21 cellular contexts compared by ENCODE assay signal in genomic region chr4:729336-730315, GRCh38. TPM values are rescaled to one million over a fixed set of nuclear protein-coding genes. Genes with fewer than 3 reads are reported as not detected.
"Had no signal": no experiment of that assay in that cellular context is flagged by ENCODE, and none has a peak within 500 bp of the region (broad histone marks: within the 10 kb centered on the region; RNA-seq: fewer than 3 reads in every experiment).

No MANE protein-coding gene starts in this region.

- H3K9me3 ChIP-seq: breast epithelium, esophagus muscularis mucosa, gastroesophageal sphincter, heart right ventricle, left ventricle myocardium inferior, mucosa of descending colon, right lobe of liver, spleen had no signal

- H3K27me3 ChIP-seq: breast epithelium, esophagus muscularis mucosa, gastroesophageal sphincter, heart right ventricle, right lobe of liver, spleen had no signal

- H3K4me3 ChIP-seq: breast epithelium, coronary artery, esophagus muscularis mucosa, gastroesophageal sphincter, heart right ventricle, left ventricle myocardium inferior, mucosa of descending colon, right lobe of liver, spleen had no signal

- H3K4me1 ChIP-seq: breast epithelium, right lobe of liver had no signal

- ATAC-seq: activated naive CD8-positive, alpha-beta T cell treated with anti-CD3 and anti-CD28 coated beads, Interleukin-2, amount 50 U/mL, for 24 hours; gastroesophageal sphincter; mucosa of descending colon; naive thymus-derived CD8-positive, alpha-beta T cell; right lobe of liver; stimulated activated memory B cell treated with anti-CD40 and anti-IgM and Interleukin-4, amounts not matched to agents 10 μg/mL and 1 μg/mL and 100 μg/mL, for 72 hours had no signal

- H3K27ac ChIP-seq: breast epithelium, coronary artery, esophagus muscularis mucosa, gastroesophageal sphincter, heart right ventricle, left ventricle myocardium inferior, right lobe of liver, spleen, WERI-Rb-1 had no signal

- H3K27ac Mint-ChIP-seq: activated naive CD8-positive, alpha-beta T cell treated with anti-CD3 and anti-CD28 coated beads, Interleukin-2, amount 50 U/mL, for 24 hours; activated T-helper 1 cell treated with anti-CD3 and anti-CD28 coated beads, Interleukin-12 subunit alpha, Interleukin-12 subunit beta, Interleukin-2, Interleukin-4 antibody, amounts not matched to agents 30 ng/mL and 10 ng/mL and 1 ng/mL, durations not matched to agents 14 hours and 24 hours and 36 hours; stimulated activated memory B cell treated with anti-CD40 and anti-IgM and Interleukin-4, amounts not matched to agents 10 μg/mL and 1 μg/mL and 100 μg/mL, for 72 hours had no signal

- H3K9me3 Mint-ChIP-seq: activated naive CD8-positive, alpha-beta T cell treated with anti-CD3 and anti-CD28 coated beads, Interleukin-2, amount 50 U/mL, for 24 hours; activated T-helper 1 cell treated with anti-CD3 and anti-CD28 coated beads, Interleukin-12 subunit alpha, Interleukin-12 subunit beta, Interleukin-2, Interleukin-4 antibody, amounts not matched to agents 30 ng/mL and 10 ng/mL and 1 ng/mL, durations not matched to agents 14 hours and 24 hours and 36 hours; naive thymus-derived CD8-positive, alpha-beta T cell; stimulated activated memory B cell treated with anti-CD40 and anti-IgM and Interleukin-4, amounts not matched to agents 10 μg/mL and 1 μg/mL and 100 μg/mL, for 72 hours had no signal

- H3K27me3 Mint-ChIP-seq: activated naive CD8-positive, alpha-beta T cell treated with anti-CD3 and anti-CD28 coated beads, Interleukin-2, amount 50 U/mL, for 24 hours; naive thymus-derived CD8-positive, alpha-beta T cell; stimulated activated memory B cell treated with anti-CD40 and anti-IgM and Interleukin-4, amounts not matched to agents 10 μg/mL and 1 μg/mL and 100 μg/mL, for 72 hours had no signal

- DNase-seq: activated CD4-positive, alpha-beta T cell treated with anti-CD3 and anti-CD28 coated beads, Interleukin-2, amount 50 U/mL, for 4 hours; activated naive CD8-positive, alpha-beta T cell treated with anti-CD3 and anti-CD28 coated beads, Interleukin-2, amount 50 U/mL, for 24 hours; activated T-cell treated with anti-CD3 and anti-CD28 coated beads for 4 hours; aorta; effector CD4-positive, alpha-beta T cell; heart right ventricle; left ventricle myocardium inferior; mucosa of descending colon; naive thymus-derived CD8-positive, alpha-beta T cell; right lobe of liver; spleen; stimulated activated CD4-positive, alpha-beta T cell treated with anti-CD3 and anti-CD28 coated beads, Interleukin-4, amount 100 ng/mL, for 4 hours; SW 1271; WERI-Rb-1 had no signal

- H3K4me3 Mint-ChIP-seq: activated naive CD8-positive, alpha-beta T cell treated with anti-CD3 and anti-CD28 coated beads, Interleukin-2, amount 50 U/mL, for 24 hours; activated T-helper 1 cell treated with anti-CD3 and anti-CD28 coated beads, Interleukin-12 subunit alpha, Interleukin-12 subunit beta, Interleukin-2, Interleukin-4 antibody, amounts not matched to agents 30 ng/mL and 10 ng/mL and 1 ng/mL, durations not matched to agents 14 hours and 24 hours and 36 hours; naive thymus-derived CD8-positive, alpha-beta T cell; stimulated activated memory B cell treated with anti-CD40 and anti-IgM and Interleukin-4, amounts not matched to agents 10 μg/mL and 1 μg/mL and 100 μg/mL, for 72 hours had no signal

RNA-seq across cellular contexts. Expression of gene SLC49A3, which starts 40.7 kb away (rescaled TPM):
- total RNA-seq: SK-MEL-5 had no signal
